11 cellular contexts compared by ENCODE assay signal in the genomic region with DNA sequence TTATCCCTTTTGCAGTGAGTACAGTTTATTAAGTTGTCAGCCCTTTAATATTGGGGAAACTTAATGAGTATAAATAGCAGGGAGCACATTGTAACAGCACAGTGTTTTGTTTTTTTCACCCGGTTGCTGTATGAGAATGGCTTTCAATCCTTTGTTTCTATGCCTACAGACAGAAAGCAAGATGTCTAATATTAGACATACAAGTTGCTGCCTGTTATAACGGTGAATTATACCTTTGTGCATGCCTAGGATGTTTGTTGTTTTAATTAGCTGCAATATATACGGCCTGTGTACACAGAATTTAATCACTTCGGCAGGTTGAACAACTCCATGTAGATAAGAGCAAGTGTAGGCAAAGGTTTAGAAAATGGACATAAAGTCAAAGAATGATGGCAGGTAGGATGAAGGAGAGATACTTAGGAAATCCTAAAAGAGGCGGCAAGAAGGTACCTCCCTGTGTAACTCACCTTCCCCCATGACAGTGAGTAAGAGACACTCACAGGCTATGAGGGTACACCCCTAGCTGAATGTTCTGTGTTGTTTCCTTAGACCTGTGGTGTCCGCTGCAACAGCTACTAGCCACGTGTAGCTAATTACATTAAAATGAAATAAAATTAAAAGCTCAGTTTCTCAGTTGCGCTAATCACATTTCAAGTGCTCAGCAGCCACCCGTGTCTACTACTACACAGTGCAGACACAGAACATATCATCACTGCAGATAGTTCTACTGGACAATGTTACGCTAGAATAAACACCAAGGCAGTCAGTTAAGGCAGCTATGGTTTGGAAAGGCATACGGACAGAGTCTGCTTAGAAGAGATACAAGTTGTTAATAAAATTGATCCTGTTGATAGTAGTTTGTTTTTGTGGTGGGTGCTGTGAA. TPM values are rescaled to one million over a fixed set of nuclear protein-coding genes. Genes with fewer than 3 reads are reported as not detected.
DNase-seq lines count a peak whose midpoint lies in the region; ATAC-seq and TF ChIP-seq lines count a peak whose summit lies in the region.
"Had no signal": no experiment of that assay in that cellular context is flagged by ENCODE, and none has a peak within 500 bp of the region (broad histone marks: within the 10 kb centered on the region; RNA-seq: fewer than 3 reads in every experiment).

No MANE protein-coding gene starts in this region.

- POLR2A ChIA-PET in activated CD8-positive, alpha-beta T cell treated with anti-CD3 and anti-CD28 coated beads, Interleukin-2, amount 10 ng/mL, durations not matched to agents 7 days and 5 days (lab: Charles Lee) = interaction anchor here (0.6 to 2.3 kb wide), 9 partner anchors 8 to 408 kb away, joined by 3 to 9 read pairs (median 3); a partner anchor contains a TSS

- H3K27ac Mint-ChIP-seq in activated naive CD4-positive, alpha-beta T cell treated with anti-CD3 and anti-CD28 coated beads, Interleukin-2, amount 10 ng/mL, durations not matched to agents 7 days and 5 days = peak overlapping the region; percentile 26
- H3K27ac Mint-ChIP-seq in activated CD8-positive, alpha-beta T cell treated with anti-CD3 and anti-CD28 coated beads, Interleukin-2, amount 10 ng/mL, durations not matched to agents 7 days and 5 days = peak overlapping the region; percentile 30

- WGBS in stomach, 5 donors = 60 to 67% (median 61%) methylated on average over 11 of the region's 11 CpGs

- peaks cover 6% of the 10 kb centered on the region for H3K4me1 Mint-ChIP-seq in activated naive CD4-positive, alpha-beta T cell treated with anti-CD3 and anti-CD28 coated beads, Interleukin-2, amount 10 ng/mL, durations not matched to agents 7 days and 5 days
- H3K4me1 Mint-ChIP-seq in activated CD8-positive, alpha-beta T cell treated with anti-CD3 and anti-CD28 coated beads, Interleukin-2, amount 10 ng/mL, durations not matched to agents 7 days and 5 days (ENCODE audit: low read depth) = peaks cover 4% of the 10 kb centered on the region

- H3K9me3 Mint-ChIP-seq in activated naive CD4-positive, alpha-beta T cell treated with anti-CD3 and anti-CD28 coated beads, Interleukin-2, amount 10 ng/mL, durations not matched to agents 7 days and 5 days = no peaks in the 10 kb centered on the region
- no peaks in the 10 kb centered on the region for H3K9me3 Mint-ChIP-seq in activated CD8-positive, alpha-beta T cell treated with anti-CD3 and anti-CD28 coated beads, Interleukin-2, amount 10 ng/mL, durations not matched to agents 7 days and 5 days (ENCODE audit: insufficient read depth)

- H3K4me3 Mint-ChIP-seq in activated naive CD4-positive, alpha-beta T cell treated with anti-CD3 and anti-CD28 coated beads, Interleukin-2, amount 10 ng/mL, durations not matched to agents 7 days and 5 days = no peak overlapping the region
- H3K4me3 Mint-ChIP-seq in activated CD8-positive, alpha-beta T cell treated with anti-CD3 and anti-CD28 coated beads, Interleukin-2, amount 10 ng/mL, durations not matched to agents 7 days and 5 days = no peak overlapping the region

- no peaks in the 10 kb centered on the region for H3K9me3 ChIP-seq in stomach

- TF ChIP-seq POLR2A in stomach (IDR thresholded peaks at IDR 0.05) = no peak

- no peak for TF ChIP-seq CTCF in stomach (IDR thresholded peaks at IDR 0.05)

- TF ChIP-seq EP300 in stomach (IDR thresholded peaks at IDR 0.05) = no peak

- peak; percentile 33 for ATAC-seq in activated CD8-positive, alpha-beta T cell treated with anti-CD3 and anti-CD28 coated beads, Interleukin-2, amount 10 ng/mL, durations not matched to agents 7 days and 5 days
- ATAC-seq in left ventricle myocardium superior = peak; percentile 28

- no peak for DNase-seq in activated naive CD4-positive, alpha-beta T cell treated with anti-CD3 and anti-CD28 coated beads, Interleukin-2, amount 10 ng/mL, durations not matched to agents 7 days and 5 days
- DNase-seq in activated naive CD4-positive, alpha-beta T cell treated with Interleukin-2 at 50 U/mL for 16 hours = no peak
- no peak for DNase-seq in activated CD8-positive, alpha-beta T cell treated with anti-CD3 and anti-CD28 coated beads, Interleukin-2, amount 10 ng/mL, durations not matched to agents 7 days and 5 days
- DNase-seq in left ventricle myocardium superior (no peak), stomach (no peak), NOMO-1 (lab: John Stamatoyannopoulos, UW; ENCODE audit: unreplicated experiment in 2 of 2) (no peak), retina (no peak)
- no peak for DNase-seq in NK-92 treated with Interleukin-12 subunit alpha and Interleukin-12 subunit beta, amount 100 ng/mL, for 24 hours (lab: John Stamatoyannopoulos, UW)
- DNase-seq: KG1; NCI-H526; stimulated activated CD4-positive, alpha-beta T cell treated with anti-CD3 and anti-CD28 coated beads, Interleukin-4, amount 100 ng/mL, for 4 hours had no signal

- peaks cover 51 to 100% (median 100%) of the 10 kb centered on the region in 4 donors for H3K36me3 ChIP-seq in stomach

- H3K4me1 ChIP-seq in stomach = peaks cover 6 to 31% (median 25%) of the 10 kb centered on the region in 4 donors

- H3K27me3 ChIP-seq in stomach = no peaks in the 10 kb centered on the region

- peaks cover 74% of the 10 kb centered on the region for H3K36me3 Mint-ChIP-seq in activated naive CD4-positive, alpha-beta T cell treated with anti-CD3 and anti-CD28 coated beads, Interleukin-2, amount 10 ng/mL, durations not matched to agents 7 days and 5 days
- H3K36me3 Mint-ChIP-seq in activated CD8-positive, alpha-beta T cell treated with anti-CD3 and anti-CD28 coated beads, Interleukin-2, amount 10 ng/mL, durations not matched to agents 7 days and 5 days (ENCODE audit: low read depth) = peaks cover 87% of the 10 kb centered on the region

- peak overlapping the region in 4 of 5 donors; percentile 4 to 57 (median 30) for H3K27ac ChIP-seq in stomach

- intact Hi-C loops in left ventricle myocardium superior (cut with micrococcal nuclease) = no loop called here
- intact Hi-C loops in stomach (cut with DNase I; ENCODE audit: low total_unique reads) = no loop called here

- CTCF ChIA-PET in activated naive CD4-positive, alpha-beta T cell treated with anti-CD3 and anti-CD28 coated beads, Interleukin-2, amount 10 ng/mL, durations not matched to agents 7 days and 5 days (lab: Charles Lee) = interaction anchor here (1.1 to 3.0 kb wide), 4 partner anchors 28 to 38 kb away, joined by 3 to 20 read pairs (median 8); a partner anchor contains a TSS
- CTCF ChIA-PET in activated CD8-positive, alpha-beta T cell treated with anti-CD3 and anti-CD28 coated beads, Interleukin-2, amount 10 ng/mL, durations not matched to agents 7 days and 5 days (lab: Charles Lee) = interaction anchor here (0.7 to 11.9 kb wide), 5 partner anchors 8 to 53 kb away, joined by 3 to 104 read pairs (median 6); a partner anchor contains a TSS

- no peak overlapping the region for H3K4me3 ChIP-seq in stomach

- H3K27me3 Mint-ChIP-seq in activated naive CD4-positive, alpha-beta T cell treated with anti-CD3 and anti-CD28 coated beads, Interleukin-2, amount 10 ng/mL, durations not matched to agents 7 days and 5 days = no peaks in the 10 kb centered on the region
- no peaks in the 10 kb centered on the region for H3K27me3 Mint-ChIP-seq in activated CD8-positive, alpha-beta T cell treated with anti-CD3 and anti-CD28 coated beads, Interleukin-2, amount 10 ng/mL, durations not matched to agents 7 days and 5 days (ENCODE audit: low read depth)

RNA-seq across cellular contexts. Expression of a gene that starts 10.9 kb away (rescaled TPM):
- total RNA-seq in activated CD8-positive, alpha-beta T cell treated with anti-CD3 and anti-CD28 coated beads, Interleukin-2, amount 10 ng/mL, durations not matched to agents 7 days and 5 days = 10 to 100 TPM; 26.3 to 30.7 TPM
- total RNA-seq in left ventricle myocardium superior (14.2 TPM), stomach (10 to 100 TPM; 12.3 to 41.4 (median 16.7) TPM)
- 1 to 10 TPM; 4.7 to 5.7 (median 5.7) TPM for polyA plus RNA-seq in stomach

RNA-seq across cellular contexts. Expression of a gene that starts 11.0 kb away (rescaled TPM):
- total RNA-seq in activated CD8-positive, alpha-beta T cell treated with anti-CD3 and anti-CD28 coated beads, Interleukin-2, amount 10 ng/mL, durations not matched to agents 7 days and 5 days = 10 to 100 TPM; 70.4 to 73.2 TPM
- total RNA-seq in left ventricle myocardium superior (30.9 TPM), stomach (10 to 100 TPM; 24.9 to 88.8 (median 48.3) TPM)
- 10 to 100 TPM; 22.4 to 30.2 (median 28.6) TPM for polyA plus RNA-seq in stomach

RNA-seq across cellular contexts. Expression of a gene that starts 35.5 kb away (rescaled TPM):
- total RNA-seq in activated CD8-positive, alpha-beta T cell treated with anti-CD3 and anti-CD28 coated beads, Interleukin-2, amount 10 ng/mL, durations not matched to agents 7 days and 5 days = 10 to 100 TPM; 84.1 to 85.0 TPM
- 38.2 TPM for total RNA-seq in left ventricle myocardium superior
- 10 to 100 TPM; 11.9 to 66.1 (median 17.2) TPM for total RNA-seq in stomach
- 1 to 10 TPM; 2.9 to 6.0 (median 4.2) TPM for polyA plus RNA-seq in stomach

RNA-seq across cellular contexts. Expression of a gene that starts 54.6 kb away (rescaled TPM):
- total RNA-seq in activated CD8-positive, alpha-beta T cell treated with anti-CD3 and anti-CD28 coated beads, Interleukin-2, amount 10 ng/mL, durations not matched to agents 7 days and 5 days = 1 to 10 TPM; 8.6 to 9.4 TPM
- total RNA-seq in left ventricle myocardium superior (33.8 TPM), stomach (10 to 100 TPM in 2 of 5 donors, 1 to 10 TPM in 3; 3.5 to 16.5 (median 9.8) TPM)
- 1 to 10 TPM; 4.4 to 6.0 (median 5.8) TPM for polyA plus RNA-seq in stomach
